2 cellular contexts compared by ENCODE assay signal in genomic region chr19:38852231-38853044, GRCh38.
TF ChIP-seq lines count a peak whose summit lies in the region.

No MANE protein-coding gene starts in this region.

TF ChIP-seq in SK-N-SH, 30 proteins besides CTCF, POLR2A, EP300 and RAD21 (continued from another document):
- TF ChIP-seq RFX5 (IDR thresholded peaks at IDR 0.05; ENCODE audit: low read length): no peak
- no peak for TF ChIP-seq NFIC (IDR thresholded peaks at IDR 0.05; ENCODE audit: borderline replicate concordance)
- 0 out of 2 replicates have a peak, but pooled peaks have one; percentile 8 for TF ChIP-seq MAX (IDR thresholded peaks at IDR 0.05; ENCODE audit: low read depth)

TF ChIP-seq in SK-N-SH treated with all-trans-retinoic acid at 6 μM for 48 hours, 23 proteins besides CTCF, POLR2A, EP300 and RAD21 (continued from another document):
- no peak for TF ChIP-seq CSRNP3 (CRISPR knock-in tag; IDR thresholded peaks at IDR 0.05)
- TF ChIP-seq ZFP3 (CRISPR knock-in tag; IDR thresholded peaks at IDR 0.05): no peak
- TF ChIP-seq ZC3H10 (CRISPR knock-in tag; IDR thresholded peaks at IDR 0.05): no peak
- TF ChIP-seq GLIS3 (CRISPR knock-in tag; IDR thresholded peaks at IDR 0.05): no peak
- no peak for TF ChIP-seq TCF4 (CRISPR knock-in tag; IDR thresholded peaks at IDR 0.05; ENCODE audit: borderline replicate concordance)
- TF ChIP-seq PPARA (CRISPR knock-in tag; IDR thresholded peaks at IDR 0.05; ENCODE audit: borderline replicate concordance): no peak
- no peak for TF ChIP-seq BACH2 (CRISPR knock-in tag; IDR thresholded peaks at IDR 0.05; ENCODE audit: borderline replicate concordance)
- TF ChIP-seq ZNF70 (CRISPR knock-in tag; IDR thresholded peaks at IDR 0.05): no peak
- no peak for TF ChIP-seq ZFP30 (CRISPR knock-in tag; IDR thresholded peaks at IDR 0.05)
- no peak for TF ChIP-seq ISL1 (CRISPR knock-in tag; IDR thresholded peaks at IDR 0.05)
- no peak for TF ChIP-seq SNAI2 (CRISPR knock-in tag; IDR thresholded peaks at IDR 0.05)
- TF ChIP-seq TSHZ2 (CRISPR knock-in tag; IDR thresholded peaks at IDR 0.05): no peak
- no peak for TF ChIP-seq OSR1 (CRISPR knock-in tag; IDR thresholded peaks at IDR 0.05)
- TF ChIP-seq, protein P1, sequence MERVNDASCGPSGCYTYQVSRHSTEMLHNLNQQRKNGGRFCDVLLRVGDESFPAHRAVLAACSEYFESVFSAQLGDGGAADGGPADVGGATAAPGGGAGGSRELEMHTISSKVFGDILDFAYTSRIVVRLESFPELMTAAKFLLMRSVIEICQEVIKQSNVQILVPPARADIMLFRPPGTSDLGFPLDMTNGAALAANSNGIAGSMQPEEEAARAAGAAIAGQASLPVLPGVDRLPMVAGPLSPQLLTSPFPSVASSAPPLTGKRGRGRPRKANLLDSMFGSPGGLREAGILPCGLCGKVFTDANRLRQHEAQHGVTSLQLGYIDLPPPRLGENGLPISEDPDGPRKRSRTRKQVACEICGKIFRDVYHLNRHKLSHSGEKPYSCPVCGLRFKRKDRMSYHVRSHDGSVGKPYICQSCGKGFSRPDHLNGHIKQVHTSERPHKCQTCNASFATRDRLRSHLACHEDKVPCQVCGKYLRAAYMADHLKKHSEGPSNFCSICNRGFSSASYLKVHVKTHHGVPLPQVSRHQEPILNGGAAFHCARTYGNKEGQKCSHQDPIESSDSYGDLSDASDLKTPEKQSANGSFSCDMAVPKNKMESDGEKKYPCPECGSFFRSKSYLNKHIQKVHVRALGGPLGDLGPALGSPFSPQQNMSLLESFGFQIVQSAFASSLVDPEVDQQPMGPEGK (CRISPR knock-in tag; IDR thresholded peaks at IDR 0.05; ENCODE audit: borderline replicate concordance): no peak; the same call in 1 of the 2 replicates
